ENCODE assay signal across 10 cellular contexts in the genomic region with DNA sequence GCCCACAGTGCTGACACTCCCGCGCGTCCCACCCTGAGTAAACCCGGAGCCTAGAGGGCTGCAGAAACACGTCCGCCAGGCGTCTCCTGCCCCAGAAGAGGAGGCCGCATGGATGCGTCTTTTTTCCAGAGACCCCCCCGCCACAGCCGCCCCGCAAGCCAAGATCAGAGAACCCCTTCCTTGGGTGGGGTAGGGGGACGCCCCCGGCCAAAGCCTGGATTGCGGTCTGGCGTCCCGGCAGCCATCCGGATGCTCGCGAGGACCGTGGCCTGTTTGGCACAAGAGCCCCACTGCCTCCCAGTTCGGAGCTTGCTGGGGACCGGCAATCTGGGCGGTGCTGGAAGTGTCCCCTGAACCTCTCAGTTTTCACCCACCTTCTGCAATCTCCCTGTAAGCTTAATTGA. TPM values are rescaled to one million over a fixed set of nuclear protein-coding genes. Genes with fewer than 3 reads are reported as not detected.
DNase-seq lines count a peak whose midpoint lies in the region; ATAC-seq and TF ChIP-seq lines count a peak whose summit lies in the region.
"Had no signal": no experiment of that assay in that cellular context is flagged by ENCODE, and none has a peak within 500 bp of the region (broad histone marks: within the 10 kb centered on the region; RNA-seq: fewer than 3 reads in every experiment).

No MANE protein-coding gene starts in this region.

- peaks cover 45% of the 10 kb centered on the region for H3K27me3 Mint-ChIP-seq in WTC11 (ENCODE audit: low read depth)

- DNase-seq in AG09309 (ENCODE audit: low read depth) (no peak), WTC11 (ENCODE audit: low spot score) (peak; percentile 43), Right ventricle myocardium superior (peak; percentile 46), occipital lobe (lab: John Stamatoyannopoulos, UW) (peak; percentile 5), A172 (ENCODE audit: low spot score) (no peak), kidney glomerular epithelial cell (lab: John Stamatoyannopoulos, UW) (no peak), NCI-H510A (lab: John Stamatoyannopoulos, UW) (no peak)
- DNase-seq: activated effector memory CD4-positive, alpha-beta T cell treated with anti-CD3 and anti-CD28 coated beads, Interleukin-2, amount 50 U/mL, for 16 hours; NCI-H69 had no signal

- H3K27ac Mint-ChIP-seq in WTC11: no peak overlapping the region

- peaks cover 14% of the 10 kb centered on the region for H3K4me1 Mint-ChIP-seq in WTC11

- H3K9me3 Mint-ChIP-seq in WTC11: peaks cover 3% of the 10 kb centered on the region; the same call in 1 of the 2 replicates

- TF ChIP-seq CTCF in AG09309 (IDR thresholded peaks at IDR 0.05; ENCODE audit: control insufficient read depth, insufficient read depth, low read depth, low read length, missing control alignments) (no peak), WTC11 (IDR thresholded peaks at IDR 0.05) (no peak)

- intact Hi-C loops in Right ventricle myocardium superior (cut with DNase I): no loop called here

- H3K4me3 Mint-ChIP-seq in WTC11: peak overlapping the region; percentile 74

- H3K36me3 Mint-ChIP-seq in WTC11: no peaks in the 10 kb centered on the region

- H3K4me3 ChIP-seq in AG09309 (ENCODE audit: control insufficient read depth, low read depth, low read length): peak overlapping the region; percentile 45

- CTCF ChIA-PET in WTC11 (lab: Charles Lee): interaction anchor here (1.5 to 2.0 kb wide), 3 partner anchors 14 to 163 kb away, joined by 3 to 12 read pairs (median 5); partner anchors contain the start of gene RFX6

- peak; percentile 73 for ATAC-seq in WTC11
- ATAC-seq in Right ventricle myocardium superior (ENCODE audit: poor library complexity): peak; percentile 54
- ATAC-seq in GM18498 (IDR thresholded peaks at IDR 0.05; ENCODE audit: unreplicated experiment): no peak

- POLR2A ChIA-PET in WTC11 (lab: Charles Lee): no interaction called here

TF ChIP-seq in WTC11, 78 proteins besides CTCF, POLR2A, EP300 and RAD21:
- TF ChIP-seq, protein P1, sequence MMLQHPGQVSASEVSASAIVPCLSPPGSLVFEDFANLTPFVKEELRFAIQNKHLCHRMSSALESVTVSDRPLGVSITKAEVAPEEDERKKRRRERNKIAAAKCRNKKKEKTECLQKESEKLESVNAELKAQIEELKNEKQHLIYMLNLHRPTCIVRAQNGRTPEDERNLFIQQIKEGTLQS (CRISPR knock-in tag; conservative IDR thresholded peaks at IDR 0.05): no peak
- TF ChIP-seq, protein P2, sequence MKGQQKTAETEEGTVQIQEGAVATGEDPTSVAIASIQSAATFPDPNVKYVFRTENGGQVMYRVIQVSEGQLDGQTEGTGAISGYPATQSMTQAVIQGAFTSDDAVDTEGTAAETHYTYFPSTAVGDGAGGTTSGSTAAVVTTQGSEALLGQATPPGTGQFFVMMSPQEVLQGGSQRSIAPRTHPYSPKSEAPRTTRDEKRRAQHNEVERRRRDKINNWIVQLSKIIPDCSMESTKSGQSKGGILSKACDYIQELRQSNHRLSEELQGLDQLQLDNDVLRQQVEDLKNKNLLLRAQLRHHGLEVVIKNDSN (CRISPR knock-in tag; IDR thresholded peaks at IDR 0.05): 0 out of 2 replicates have a peak, but pooled peaks have one; percentile 10
- TF ChIP-seq, protein P3, sequence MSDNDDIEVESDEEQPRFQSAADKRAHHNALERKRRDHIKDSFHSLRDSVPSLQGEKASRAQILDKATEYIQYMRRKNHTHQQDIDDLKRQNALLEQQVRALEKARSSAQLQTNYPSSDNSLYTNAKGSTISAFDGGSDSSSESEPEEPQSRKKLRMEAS (CRISPR knock-in tag; IDR thresholded peaks at IDR 0.05): 0 out of 2 replicates have a peak, but pooled peaks have one; percentile 2
- 0 out of 2 replicates have a peak, but pooled peaks have one; percentile 16 for TF ChIP-seq USF2 (CRISPR knock-in tag; IDR thresholded peaks at IDR 0.05)

RNA-seq across cellular contexts. Expression of gene FAM162B, which starts 1.0 kb away (rescaled TPM):
- total RNA-seq in WTC11 (2021) (1.6 to 3.0 TPM (median 1.6 TPM) in 3 replicates), Right ventricle myocardium superior (3.7 TPM), occipital lobe (2.8 TPM)
- total RNA-seq in A172 (2014; rRNA removed; shearing (Covaris generic)): not detected in 2 replicates

Comparison
In these comparisons a context has a peak if more than half of its experiments do, and no peak if none do; other contexts are left out.
1. DNase-seq: peak in WTC11 (single experiment), Right ventricle myocardium superior (single experiment) and occipital lobe (single experiment); none in AG09309 (single experiment), A172 (single experiment), kidney glomerular epithelial cell (single experiment) and NCI-H510A (single experiment).